7 cellular contexts compared by ENCODE assay signal in genomic region chr15:42736793-42737528, GRCh38. TPM values are rescaled to one million over a fixed set of nuclear protein-coding genes. Genes with fewer than 3 reads are reported as not detected.
A peak's percentile ranks its signal among the peaks of the same experiment; 100 is the strongest.
DNase-seq lines count a peak whose midpoint lies in the region; ATAC-seq and TF ChIP-seq lines count a peak whose summit lies in the region.

TSS of gene CDAN1 (minus strand) at chr15:42737128. CDS start at chr15:42737102, 26 bp downstream.

- H3K27me3 Mint-ChIP-seq in brain, result no peaks in the 10 kb centered on the region

- peak; percentile 74 to 75 for TF ChIP-seq POLR2A in gastrocnemius medialis (IDR thresholded peaks at IDR 0.05)

- intact Hi-C loops in gastrocnemius medialis (cut with DNase I; ENCODE audit: low total_unique reads), result loop anchor here (2.0 kb wide), 1 partner anchor 184 kb away; the partner anchor contains the start of gene TTBK2

- no peak for TF ChIP-seq CTCF in brain (conservative IDR thresholded peaks at IDR 0.05)
- TF ChIP-seq CTCF in gastrocnemius medialis (IDR thresholded peaks at IDR 0.05 in 4 of 5, conservative IDR thresholded peaks at IDR 0.05 in 1 of 5), result peak in 1 of 5 experiments; percentile 20

- H3K4me3 Mint-ChIP-seq in brain, result peak within 1 kb of the TSS; percentile 85 to 91 (median 87)

- H3K4me1 ChIP-seq in gastrocnemius medialis, result peaks cover 13 to 16% of the 10 kb centered on the region in 2 donors

- no peaks in the 10 kb centered on the region for H3K27me3 ChIP-seq in gastrocnemius medialis

- in situ Hi-C loops in gastrocnemius medialis (cut with MboI; ENCODE audit: low sequenced_read_pairs in 4 of 4), result no loop called here

- no peaks in the 10 kb centered on the region for H3K9me3 ChIP-seq in gastrocnemius medialis

- H3K36me3 Mint-ChIP-seq in brain, result peaks cover 34% of the 10 kb centered on the region

- ATAC-seq in GM18517 (IDR thresholded peaks at IDR 0.05; ENCODE audit: unreplicated experiment) (peak; percentile 76), HG02970 (IDR thresholded peaks at IDR 0.05; ENCODE audit: low FRiP score, unreplicated experiment) (peak; percentile 91), gastrocnemius medialis (peak; percentile 94)

- peaks cover 0 to 34% of the 10 kb centered on the region in 2 donors for H3K36me3 ChIP-seq in gastrocnemius medialis

- peak within 1 kb of the TSS; percentile 89 to 95 (median 92) for H3K27ac Mint-ChIP-seq in brain

- peaks cover 44% of the 10 kb centered on the region for H3K4me1 Mint-ChIP-seq in brain

- DNase-seq in NCI-H2107 treated with DMSO at 0.1 percent for 48 hours (lab: John Stamatoyannopoulos, UW; ENCODE audit: unreplicated experiment), result peak; percentile 14
- peak; percentile 91 for DNase-seq in UCSD-AML1 (lab: John Stamatoyannopoulos, UW; ENCODE audit: unreplicated experiment)
- DNase-seq in gastrocnemius medialis, result peak; percentile 83 to 89

- H3K4me3 ChIP-seq in iPS-11a (ENCODE audit: low read depth, low read length), result peak within 1 kb of the TSS; percentile 77
- H3K4me3 ChIP-seq in gastrocnemius medialis, result peak within 1 kb of the TSS; percentile 61 to 90 (median 72)

- peak within 1 kb of the TSS; percentile 85 to 96 (median 93) for H3K27ac ChIP-seq in gastrocnemius medialis

- H3K9me3 Mint-ChIP-seq in brain, result no peaks in the 10 kb centered on the region

RNA-seq across cellular contexts. Expression of gene CDAN1, which starts in this region (rescaled TPM):
- 7.9 TPM for polyA plus RNA-seq in brain (ENCODE audit: insufficient read depth, low read depth, low replicate concordance)
- 1 to 10 TPM; 4.2 to 5.9 (median 5.1) TPM for total RNA-seq in gastrocnemius medialis

Comparison
In these comparisons a context has a peak if more than half of its experiments do, and no peak if none do; other contexts are left out.
1. Peak in every context shown above with its lines: DNase-seq, ATAC-seq, H3K4me3 ChIP-seq and H3K27ac ChIP-seq.
2. DNase-seq: peak in every context shown above with its lines; median percentile 91 in UCSD-AML1; 86 in gastrocnemius medialis; 14 in NCI-H2107 treated with DMSO at 0.1 percent for 48 hours.